8 cellular contexts compared by ENCODE assay signal in genomic region chr9:110256392-110257096, GRCh38. TPM values are rescaled to one million over a fixed set of nuclear protein-coding genes. Genes with fewer than 3 reads are reported as not detected.
DNase-seq lines count a peak whose midpoint lies in the region; ATAC-seq, FAIRE-seq and TF ChIP-seq lines count a peak whose summit lies in the region.

Gene TXN (minus strand): TSS chr9:110256507. CDS start chr9:110256435, 72 bp downstream.

- peak in 1 of 3 donors; percentile 72 for TF ChIP-seq POLR2A in spleen (IDR thresholded peaks at IDR 0.05)

- H3K9me3 ChIP-seq in AG04450 (ENCODE audit: control insufficient read depth, insufficient read depth, low read length) (no peaks in the 10 kb centered on the region; the same call in 1 of the 2 replicates), spleen (no peaks in the 10 kb centered on the region)

- intact Hi-C loops in spleen (cut with DNase I; ENCODE audit: low total_unique reads) = no loop called here

- H3K36me3 ChIP-seq in bronchial epithelial cell (ENCODE audit: control insufficient read depth, insufficient read depth, low read length) (no peaks in the 10 kb centered on the region), spleen (no peaks in the 10 kb centered on the region)

- H3K27me3 Mint-ChIP-seq in WTC11 (ENCODE audit: low read depth) = no peaks in the 10 kb centered on the region

- DNase-seq in AG04450 (ENCODE audit: low read depth, low spot score) = peak; percentile 57
- DNase-seq in NCI-H2227 (lab: John Stamatoyannopoulos, UW; ENCODE audit: unreplicated experiment) = peak; percentile 85
- peak; percentile 80 for DNase-seq in WTC11 (ENCODE audit: low spot score)
- peak; percentile 77 for DNase-seq in bronchial epithelial cell (ENCODE audit: low read depth)
- DNase-seq in inferior parietal cortex (ENCODE audit: extremely low spot score) = peak; percentile 84
- DNase-seq in spleen = peak; percentile 97

- peaks cover 45% of the 10 kb centered on the region for H3K4me1 Mint-ChIP-seq in WTC11

- CTCF ChIA-PET in AG04450 (lab: Charles Lee) = interaction anchor here (0.6 to 1.2 kb wide), 4 partner anchors 73 to 367 kb away, joined by 3 to 11 read pairs (median 6); no protein-coding TSS in a partner anchor
- CTCF ChIA-PET in WTC11 (lab: Charles Lee) = interaction anchor here (0.6 to 1.5 kb wide), 2 partner anchors 73 to 282 kb away, joined by 3 to 6 read pairs; no protein-coding TSS in a partner anchor

- H3K4me3 ChIP-seq in AG04450 (ENCODE audit: low read depth, low read length) (peak within 1 kb of the TSS; percentile 94), bronchial epithelial cell (ENCODE audit: low read depth, low read length) (peak within 1 kb of the TSS; percentile 94), spleen (peak within 1 kb of the TSS; percentile 79 to 94 (median 85))

- H3K27me3 ChIP-seq in AG04450 (ENCODE audit: control insufficient read depth, insufficient read depth, low read length) (no peaks in the 10 kb centered on the region), bronchial epithelial cell (ENCODE audit: control insufficient read depth, insufficient read depth, low read length) (no peaks in the 10 kb centered on the region), spleen (replicated peaks in 1 of 7) (no peaks in the 10 kb centered on the region)

- POLR2A ChIA-PET in AG04450 (lab: Yijun Ruan, JAX) = interaction anchor here (0.6 to 2.1 kb wide), 34 partner anchors 9 to 706 kb away, joined by 3 to 35 read pairs (median 4); partner anchors contain the start of gene SVEP1
- POLR2A ChIA-PET in WTC11 (lab: Charles Lee) = interaction anchor here (1.2 to 1.7 kb wide), 2 partner anchors 14 to 83 kb away, joined by 5 to 6 read pairs; no protein-coding TSS in a partner anchor

- TF ChIP-seq CTCF in AG04450 (IDR thresholded peaks at IDR 0.05; ENCODE audit: low read depth, low read length) (no peak), WTC11 (IDR thresholded peaks at IDR 0.05) (no peak), bronchial epithelial cell (IDR thresholded peaks at IDR 0.05; ENCODE audit: insufficient read depth, low read length, severe bottlenecking) (no peak), spleen (IDR thresholded peaks at IDR 0.05 in 8 of 11, conservative IDR thresholded peaks at IDR 0.05 in 3 of 11) (no peak)

- no peaks in the 10 kb centered on the region for H3K36me3 Mint-ChIP-seq in WTC11

- peak; percentile 50 for ATAC-seq in GM18873 (IDR thresholded peaks at IDR 0.05; ENCODE audit: low FRiP score, unreplicated experiment)
- peak; percentile 74 for ATAC-seq in HG03135 (IDR thresholded peaks at IDR 0.05; ENCODE audit: unreplicated experiment)
- ATAC-seq in WTC11 = peak; percentile 80

- no peaks in the 10 kb centered on the region for H3K9me3 Mint-ChIP-seq in WTC11

- H3K27ac ChIP-seq in AG04450 (ENCODE audit: low read depth, low read length) = peak within 1 kb of the TSS; percentile 97
- H3K27ac ChIP-seq in spleen = peak within 1 kb of the TSS; percentile 85 to 98 (median 92)

- no peak for FAIRE-seq in bronchial epithelial cell (lab: Jason Lieb, UNC)

- peak within 1 kb of the TSS; percentile 97 for H3K27ac Mint-ChIP-seq in WTC11

- H3K4me3 Mint-ChIP-seq in WTC11 = peak within 1 kb of the TSS; percentile 98

- H3K4me1 ChIP-seq in spleen = peaks cover 4 to 57% (median 41%) of the 10 kb centered on the region in 6 donors

- 0 to 1% (median 0%) methylated on average over 43 to 64 of the region's 64 CpGs for WGBS in spleen, 5 donors

TF ChIP-seq in WTC11, 78 proteins besides CTCF, POLR2A, EP300 and RAD21 (continues in another document):
- TF ChIP-seq, protein P1, sequence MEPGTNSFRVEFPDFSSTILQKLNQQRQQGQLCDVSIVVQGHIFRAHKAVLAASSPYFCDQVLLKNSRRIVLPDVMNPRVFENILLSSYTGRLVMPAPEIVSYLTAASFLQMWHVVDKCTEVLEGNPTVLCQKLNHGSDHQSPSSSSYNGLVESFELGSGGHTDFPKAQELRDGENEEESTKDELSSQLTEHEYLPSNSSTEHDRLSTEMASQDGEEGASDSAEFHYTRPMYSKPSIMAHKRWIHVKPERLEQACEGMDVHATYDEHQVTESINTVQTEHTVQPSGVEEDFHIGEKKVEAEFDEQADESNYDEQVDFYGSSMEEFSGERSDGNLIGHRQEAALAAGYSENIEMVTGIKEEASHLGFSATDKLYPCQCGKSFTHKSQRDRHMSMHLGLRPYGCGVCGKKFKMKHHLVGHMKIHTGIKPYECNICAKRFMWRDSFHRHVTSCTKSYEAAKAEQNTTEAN (CRISPR knock-in tag; IDR thresholded peaks at IDR 0.05) = no peak
- TF ChIP-seq RORB (CRISPR knock-in tag; IDR thresholded peaks at IDR 0.05) (no peak), SOX15 (CRISPR knock-in tag; IDR thresholded peaks at IDR 0.05) (no peak), TP53 (CRISPR knock-in tag; IDR thresholded peaks at IDR 0.05) (no peak), SP1 (CRISPR knock-in tag; conservative IDR thresholded peaks at IDR 0.05) (peak; percentile 58), CREB1 (CRISPR knock-in tag; IDR thresholded peaks at IDR 0.05) (no peak), ZNF317 (CRISPR knock-in tag; IDR thresholded peaks at IDR 0.05; ENCODE audit: borderline replicate concordance, low read depth) (no peak), ERG (CRISPR knock-in tag; IDR thresholded peaks at IDR 0.05) (no peak), USF2 (CRISPR knock-in tag; IDR thresholded peaks at IDR 0.05) (peak; percentile 50), FOXP1 (CRISPR knock-in tag; IDR thresholded peaks at IDR 0.05; ENCODE audit: borderline replicate concordance) (no peak), GTF2I (CRISPR knock-in tag; conservative IDR thresholded peaks at IDR 0.05) (no peak), HMGA2 (CRISPR knock-in tag; IDR thresholded peaks at IDR 0.05) (no peak), NFE2L1 (CRISPR knock-in tag; IDR thresholded peaks at IDR 0.05) (peak; percentile 99), JAZF1 (CRISPR knock-in tag; IDR thresholded peaks at IDR 0.05) (no peak), ZNF232 (CRISPR knock-in tag; IDR thresholded peaks at IDR 0.05) (no peak), ZNF396 (CRISPR knock-in tag; IDR thresholded peaks at IDR 0.05; ENCODE audit: borderline replicate concordance) (no peak)
- TF ChIP-seq, protein P2, sequence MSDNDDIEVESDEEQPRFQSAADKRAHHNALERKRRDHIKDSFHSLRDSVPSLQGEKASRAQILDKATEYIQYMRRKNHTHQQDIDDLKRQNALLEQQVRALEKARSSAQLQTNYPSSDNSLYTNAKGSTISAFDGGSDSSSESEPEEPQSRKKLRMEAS (CRISPR knock-in tag; IDR thresholded peaks at IDR 0.05) = peak; percentile 77
- TF ChIP-seq, protein P3, sequence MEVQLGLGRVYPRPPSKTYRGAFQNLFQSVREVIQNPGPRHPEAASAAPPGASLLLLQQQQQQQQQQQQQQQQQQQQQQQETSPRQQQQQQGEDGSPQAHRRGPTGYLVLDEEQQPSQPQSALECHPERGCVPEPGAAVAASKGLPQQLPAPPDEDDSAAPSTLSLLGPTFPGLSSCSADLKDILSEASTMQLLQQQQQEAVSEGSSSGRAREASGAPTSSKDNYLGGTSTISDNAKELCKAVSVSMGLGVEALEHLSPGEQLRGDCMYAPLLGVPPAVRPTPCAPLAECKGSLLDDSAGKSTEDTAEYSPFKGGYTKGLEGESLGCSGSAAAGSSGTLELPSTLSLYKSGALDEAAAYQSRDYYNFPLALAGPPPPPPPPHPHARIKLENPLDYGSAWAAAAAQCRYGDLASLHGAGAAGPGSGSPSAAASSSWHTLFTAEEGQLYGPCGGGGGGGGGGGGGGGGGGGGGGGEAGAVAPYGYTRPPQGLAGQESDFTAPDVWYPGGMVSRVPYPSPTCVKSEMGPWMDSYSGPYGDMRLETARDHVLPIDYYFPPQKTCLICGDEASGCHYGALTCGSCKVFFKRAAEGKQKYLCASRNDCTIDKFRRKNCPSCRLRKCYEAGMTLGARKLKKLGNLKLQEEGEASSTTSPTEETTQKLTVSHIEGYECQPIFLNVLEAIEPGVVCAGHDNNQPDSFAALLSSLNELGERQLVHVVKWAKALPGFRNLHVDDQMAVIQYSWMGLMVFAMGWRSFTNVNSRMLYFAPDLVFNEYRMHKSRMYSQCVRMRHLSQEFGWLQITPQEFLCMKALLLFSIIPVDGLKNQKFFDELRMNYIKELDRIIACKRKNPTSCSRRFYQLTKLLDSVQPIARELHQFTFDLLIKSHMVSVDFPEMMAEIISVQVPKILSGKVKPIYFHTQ (CRISPR knock-in tag; IDR thresholded peaks at IDR 0.05) = no peak
- TF ChIP-seq, protein P4, sequence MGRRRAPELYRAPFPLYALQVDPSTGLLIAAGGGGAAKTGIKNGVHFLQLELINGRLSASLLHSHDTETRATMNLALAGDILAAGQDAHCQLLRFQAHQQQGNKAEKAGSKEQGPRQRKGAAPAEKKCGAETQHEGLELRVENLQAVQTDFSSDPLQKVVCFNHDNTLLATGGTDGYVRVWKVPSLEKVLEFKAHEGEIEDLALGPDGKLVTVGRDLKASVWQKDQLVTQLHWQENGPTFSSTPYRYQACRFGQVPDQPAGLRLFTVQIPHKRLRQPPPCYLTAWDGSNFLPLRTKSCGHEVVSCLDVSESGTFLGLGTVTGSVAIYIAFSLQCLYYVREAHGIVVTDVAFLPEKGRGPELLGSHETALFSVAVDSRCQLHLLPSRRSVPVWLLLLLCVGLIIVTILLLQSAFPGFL (CRISPR knock-in tag; IDR thresholded peaks at IDR 0.05; ENCODE audit: borderline replicate concordance) = no peak

RNA-seq across cellular contexts. Expression of gene TXN, which starts in this region (rescaled TPM):
- polyA plus RNA-seq in AG04450 (2011; rRNA removed) (491 and 630 TPM in 2 replicates), spleen (100 to 1,000 TPM; 170 to 196 (median 192) TPM)
- 91.5 and 110 TPM in 2 replicates for polyA minus RNA-seq in AG04450 (2011; rRNA and poly(A)+ RNA removed)
- total RNA-seq in WTC11 (2021) (245 to 265 TPM (median 263 TPM) in 3 replicates), bronchial epithelial cell (378 and 504 TPM in 2 replicates), spleen (100 to 1,000 TPM in 3 of 7 donors, 10 to 100 TPM in 4; 74.4 to 118 (median 88.7) TPM)

Comparison
In these comparisons a context has a peak if more than half of its experiments do, and no peak if none do; other contexts are left out.
1. Peak in every context shown above with its lines: DNase-seq, ATAC-seq, H3K4me3 ChIP-seq and H3K27ac ChIP-seq.